In genomic region chr16:2163211-2163881, GRCh38 we compare ENCODE assay signal across 1 cellular context.
TF ChIP-seq lines count a peak whose summit lies in the region.

No MANE protein-coding gene starts in this region.

TF ChIP-seq in WTC11, 78 proteins besides CTCF, POLR2A, EP300 and RAD21 (continued from another document):
- TF ChIP-seq ZNF532 (CRISPR knock-in tag; IDR thresholded peaks at IDR 0.05; ENCODE audit: borderline replicate concordance) = no peak
- TF ChIP-seq ZNF232 (CRISPR knock-in tag; IDR thresholded peaks at IDR 0.05) = no peak
- TF ChIP-seq USF1 (CRISPR knock-in tag; IDR thresholded peaks at IDR 0.05) = no peak
- TF ChIP-seq NR3C1 (CRISPR knock-in tag; conservative IDR thresholded peaks at IDR 0.05; ENCODE audit: low read depth) = no peak
- no peak for TF ChIP-seq SMAD4 (CRISPR knock-in tag; IDR thresholded peaks at IDR 0.05)
